28 cellular contexts compared by ENCODE assay signal in genomic region chr1:157532569-157532968, GRCh38. TPM values are rescaled to one million over a fixed set of nuclear protein-coding genes. Genes with fewer than 3 reads are reported as not detected.
"Had no signal": no experiment of that assay in that cellular context is flagged by ENCODE, and none has a peak within 500 bp of the region (broad histone marks: within the 10 kb centered on the region; RNA-seq: fewer than 3 reads in every experiment).

No MANE protein-coding gene starts in this region.

- ATAC-seq: HepG2 had no signal

- H3K9me3 ChIP-seq: MG63, SJSA1 had no signal

- H3K27me3 ChIP-seq: MG63, SJSA1 had no signal

- DNase-seq: IMR-90; Karpas-422; KG1; MG63; NCI-H1092; NCI-H1105 treated with DMSO at 0.1 percent for 48 hours; NCI-H1417 treated with DMSO at 0.1 percent for 48 hours; NCI-H146; NCI-H1694 treated with DMSO at 0.1 percent for 48 hours; NCI-H1930; NCI-H2081; NCI-H2107; NCI-H2171; NCI-H226; NCI-H446; NCI-H510A; NCI-H524 treated with DMSO at 0.1 percent for 48 hours; NCI-H69; NCI-H774; NK-92 treated with Interleukin-12 subunit alpha and Interleukin-12 subunit beta, amount 100 ng/mL, for 24 hours; Right ventricle myocardium superior; RPMI8226; SIG-M5 had no signal

- FAIRE-seq: HepG2, RCC 7860 had no signal

- H3K4me1 ChIP-seq: SJSA1 had no signal

- H3K4me3 ChIP-seq: MG63, SJSA1, SK-N-MC had no signal

- H3K36me3 ChIP-seq: MG63, SJSA1 had no signal

- H3K27ac ChIP-seq: SJSA1, SK-N-MC had no signal

RNA-seq across cellular contexts. Expression of gene FCRL5, which starts 19.7 kb away (rescaled TPM):
- total RNA-seq: HepG2, HT1080, IMR-90, SJSA1 had no signal
